8 cellular contexts compared by ENCODE assay signal in the genomic region with DNA sequence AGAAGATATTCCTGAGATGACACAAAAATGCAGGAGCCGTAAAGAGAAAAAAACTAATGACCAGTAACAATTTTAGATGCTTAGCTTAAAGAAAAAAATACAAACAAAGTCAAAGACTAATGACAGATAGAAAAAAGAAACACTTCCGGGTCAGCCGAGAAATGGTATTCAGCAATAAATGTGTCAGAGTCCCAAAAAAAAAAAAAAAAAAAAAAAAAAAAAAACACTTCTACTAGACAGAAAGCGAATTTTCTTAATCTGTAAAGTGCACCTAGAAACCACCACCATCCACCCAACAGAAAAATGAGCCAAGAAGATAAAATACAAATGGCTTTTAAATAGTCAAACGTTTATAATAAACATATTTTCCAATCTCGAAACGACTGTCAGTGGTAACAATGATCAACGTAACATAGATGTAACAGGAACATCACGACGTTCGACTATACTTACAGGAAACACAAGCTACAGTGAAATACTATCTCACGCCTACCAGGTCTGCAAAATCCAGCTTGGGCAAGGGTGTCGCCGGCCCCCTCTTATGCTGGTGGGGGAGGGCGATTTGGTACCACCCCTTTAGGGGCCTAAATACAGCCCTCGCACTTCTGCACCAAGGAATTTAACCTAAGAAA. TPM values are rescaled to one million over a fixed set of nuclear protein-coding genes. Genes with fewer than 3 reads are reported as not detected.
DNase-seq lines count a peak whose midpoint lies in the region; ATAC-seq and TF ChIP-seq lines count a peak whose summit lies in the region.

No MANE protein-coding gene starts in this region.

- H3K27me3 ChIP-seq in breast epithelium = no peaks in the 10 kb centered on the region

- no peak for ATAC-seq in HG02970 (IDR thresholded peaks at IDR 0.05; ENCODE audit: low FRiP score, unreplicated experiment)

- H3K4me3 ChIP-seq in breast epithelium = peak overlapping the region; percentile 76 to 94 (median 93)

- intact Hi-C loops in breast epithelium (cut with DNase I; ENCODE audit: low total_unique reads) = no loop called here

- no peak for TF ChIP-seq POLR2A in breast epithelium (IDR thresholded peaks at IDR 0.05)

- H3K27ac ChIP-seq in breast epithelium = peak overlapping the region; percentile 87 to 97

- in situ Hi-C loops in ACHN (cut with HindIII; ENCODE audit: low pct_ligation_motif_present, low pct_unique_long_range_greater_than_20kb, low sequenced_read_pairs) = no loop called here

- no peak for TF ChIP-seq CTCF in breast epithelium (IDR thresholded peaks at IDR 0.05)

- H3K36me3 ChIP-seq in breast epithelium = no peaks in the 10 kb centered on the region

- H3K9me3 ChIP-seq in breast epithelium = no peaks in the 10 kb centered on the region

- DNase-seq in DMS53 (lab: John Stamatoyannopoulos, UW) = peak; percentile 43
- peak; percentile 59 for DNase-seq in NAMALWA (ENCODE audit: low spot score)
- DNase-seq in breast epithelium (ENCODE audit: low spot score in 2 of 2) = no peak
- peak; percentile 5 for DNase-seq in medulla oblongata (ENCODE audit: extremely low spot score)
- DNase-seq in ACHN = no peak
- DNase-seq in NCI-H345 (lab: John Stamatoyannopoulos, UW) = no peak
- DNase-seq in cerebellar nuclear complex (lab: John Stamatoyannopoulos, UW) = no peak

- peaks cover 20 to 27% of the 10 kb centered on the region in 2 donors for H3K4me1 ChIP-seq in breast epithelium

RNA-seq across cellular contexts. Expression of gene ABHD17A, which starts 10.6 kb away (rescaled TPM):
- 10 to 100 TPM; 62.4 to 81.3 (median 76.0) TPM for total RNA-seq in breast epithelium

RNA-seq across cellular contexts. Expression of gene KLF16, which starts 11.3 kb away (rescaled TPM):
- 1 to 10 TPM; 2.9 to 4.6 (median 4.1) TPM for total RNA-seq in breast epithelium

RNA-seq across cellular contexts. Expression of gene REXO1, which starts 26.4 kb away (rescaled TPM):
- 10 to 100 TPM; 10.4 to 25.2 (median 19.7) TPM for total RNA-seq in breast epithelium

RNA-seq across cellular contexts. Expression of gene ADAT3, which starts 30.5 kb away (rescaled TPM):
- total RNA-seq in breast epithelium = 1 to 10 TPM; 1.1 to 5.4 (median 4.9) TPM

RNA-seq across cellular contexts. Expression of gene SCAMP4, which starts 30.5 kb away (rescaled TPM):
- 10 to 100 TPM; 41.4 to 66.6 (median 44.6) TPM for total RNA-seq in breast epithelium

Comparison
In these comparisons a context has a peak if more than half of its experiments do, and no peak if none do; other contexts are left out.
1. DNase-seq: peak in DMS53 (single experiment), NAMALWA (single experiment) and medulla oblongata (single experiment); none in breast epithelium (0 of 2), ACHN (single experiment), NCI-H345 (single experiment) and cerebellar nuclear complex (0 of 2).